In genomic region chr2:156341482-156342251, GRCh38 we compare ENCODE assay signal across 7 cellular contexts. TPM values are rescaled to one million over a fixed set of nuclear protein-coding genes. Genes with fewer than 3 reads are reported as not detected.
DNase-seq lines count a peak whose midpoint lies in the region; ATAC-seq and TF ChIP-seq lines count a peak whose summit lies in the region.

No MANE protein-coding gene starts in this region.

- H3K9me3 ChIP-seq in sigmoid colon, result no peaks in the 10 kb centered on the region

- intact Hi-C loops in sigmoid colon (cut with DNase I), result loop anchor here (1.0 to 5.0 kb wide), 3 partner anchors 7 to 246 kb away; no protein-coding TSS in a partner anchor

- TF ChIP-seq EP300 in sigmoid colon (IDR thresholded peaks at IDR 0.05), result peak in 1 of 4 donors; percentile 14

- peak overlapping the region; percentile 78 to 99 (median 93) for H3K4me3 ChIP-seq in sigmoid colon

- no peaks in the 10 kb centered on the region for H3K36me3 ChIP-seq in sigmoid colon

- no peak for TF ChIP-seq CTCF in sigmoid colon (IDR thresholded peaks at IDR 0.05)

- peaks cover 0 to 12% (median 11%) of the 10 kb centered on the region in 4 donors for H3K4me1 ChIP-seq in sigmoid colon

- peak overlapping the region; percentile 97 to 100 (median 100) for H3K27ac ChIP-seq in sigmoid colon

- peak; percentile 77 to 80 for TF ChIP-seq POLR2A in sigmoid colon (IDR thresholded peaks at IDR 0.05)

- peak; percentile 83 for DNase-seq in NCI-H2029 treated with DMSO at 0.1 percent for 48 hours (lab: John Stamatoyannopoulos, UW)
- DNase-seq in T1000 (lab: John Stamatoyannopoulos, UW), result peak; percentile 81
- DNase-seq in astrocyte of the hippocampus (ENCODE audit: low read depth, low spot score), result peak; percentile 95
- peak; percentile 40 to 94 (median 78) for DNase-seq in hypothalamus (lab: John Stamatoyannopoulos, UW)
- DNase-seq in sigmoid colon, result peak; percentile 97

- 0 to 1% methylated on average over 62 of the region's 62 CpGs for WGBS in sigmoid colon, 2 donors

- H3K27me3 ChIP-seq in sigmoid colon, result no peaks in the 10 kb centered on the region

- ATAC-seq in GM18508 (IDR thresholded peaks at IDR 0.05; ENCODE audit: insufficient read depth, unreplicated experiment) (peak; percentile 73), HG02943 (IDR thresholded peaks at IDR 0.05; ENCODE audit: low read depth, unreplicated experiment) (peak; percentile 85)

RNA-seq across cellular contexts. Expression of gene NR4A2, which starts 9.1 kb away (rescaled TPM):
- 1 to 10 TPM; 1.8 to 5.0 (median 2.6) TPM for total RNA-seq in sigmoid colon
- 10 to 100 TPM in 1 of 3 donors, 1 to 10 TPM in 2; 1.8 to 11.3 (median 2.8) TPM for polyA plus RNA-seq in sigmoid colon

Comparison
In these comparisons a context has a peak if more than half of its experiments do, and no peak if none do; other contexts are left out.
1. Peak in every context shown above with its lines: DNase-seq, ATAC-seq, H3K4me3 ChIP-seq and H3K27ac ChIP-seq.